Comparison of ENCODE assay signal across 17 cellular contexts in the genomic region with DNA sequence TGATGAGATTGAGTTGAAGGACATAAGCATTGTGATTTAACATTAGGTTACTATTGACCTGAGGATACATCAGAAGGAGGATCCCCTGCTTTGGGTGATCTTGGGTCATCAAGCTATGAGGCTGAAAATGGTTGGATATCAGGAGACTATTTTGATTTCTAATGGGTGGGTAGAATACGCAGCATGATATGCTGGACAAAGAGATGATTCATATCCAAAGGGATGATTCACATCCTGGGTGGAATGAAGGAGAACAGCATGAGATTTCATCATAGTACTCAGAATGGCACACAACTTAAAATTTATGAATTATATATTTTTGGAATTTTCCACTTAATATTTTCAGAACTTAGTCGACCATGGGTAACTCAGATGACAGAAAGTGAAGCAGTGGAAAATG.
DNase-seq lines count a peak whose midpoint lies in the region; ATAC-seq and TF ChIP-seq lines count a peak whose summit lies in the region.
"Had no signal": no experiment of that assay in that cellular context is flagged by ENCODE, and none has a peak within 500 bp of the region (broad histone marks: within the 10 kb centered on the region; RNA-seq: fewer than 3 reads in every experiment).

No MANE protein-coding gene starts in this region.

- H3K27me3 ChIP-seq in heart right ventricle = no peaks in the 10 kb centered on the region

- H3K4me3 ChIP-seq in astrocyte of the spinal cord (ENCODE audit: low read depth, low read length) (no peak overlapping the region), heart right ventricle (no peak overlapping the region)

- no peak overlapping the region for H3K27ac ChIP-seq in heart right ventricle

- TF ChIP-seq CTCF in astrocyte of the spinal cord (IDR thresholded peaks at IDR 0.05; ENCODE audit: low read depth, low read length) = no peak
- no peak for TF ChIP-seq CTCF in heart right ventricle (IDR thresholded peaks at IDR 0.05)
- no peak for TF ChIP-seq CTCF in natural killer cell (IDR thresholded peaks at IDR 0.05)

- H3K36me3 Mint-ChIP-seq in natural killer cell = peaks cover 6% of the 10 kb centered on the region
- H3K36me3 Mint-ChIP-seq: stimulated activated memory B cell treated with anti-CD40 and anti-IgM and Interleukin-4, amounts not matched to agents 10 μg/mL and 1 μg/mL and 100 μg/mL, for 72 hours had no signal

- no peak overlapping the region for H3K27ac Mint-ChIP-seq in natural killer cell
- H3K27ac Mint-ChIP-seq: dendritic cell treated with granulocyte-macrophage colony-stimulating factor and Interleukin-4, amounts not matched to agents 40 ng/mL and 50 ng/mL, for 4 days; IgD-negative memory B cell; stimulated activated memory B cell treated with anti-CD40 and anti-IgM and Interleukin-4, amounts not matched to agents 10 μg/mL and 1 μg/mL and 100 μg/mL, for 72 hours had no signal

- in situ Hi-C loops in ACHN (cut with HindIII; ENCODE audit: low pct_ligation_motif_present, low pct_unique_long_range_greater_than_20kb, low sequenced_read_pairs) = no loop called here
- in situ Hi-C loops in astrocyte of the spinal cord (cut with HindIII; ENCODE audit: low sequenced_read_pairs) = no loop called here

- 71 to 75% methylated on average over 2 of the region's 2 CpGs for WGBS in heart right ventricle, 2 donors

- peaks cover 3 to 6% of the 10 kb centered on the region in 2 donors for H3K9me3 Mint-ChIP-seq in natural killer cell
- H3K9me3 Mint-ChIP-seq: dendritic cell treated with granulocyte-macrophage colony-stimulating factor and Interleukin-4, amounts not matched to agents 40 ng/mL and 50 ng/mL, for 4 days had no signal

- no peaks in the 10 kb centered on the region for H3K27me3 Mint-ChIP-seq in natural killer cell (ENCODE audit: low read depth in 2 of 2)
- H3K27me3 Mint-ChIP-seq: dendritic cell treated with granulocyte-macrophage colony-stimulating factor and Interleukin-4, amounts not matched to agents 40 ng/mL and 50 ng/mL, for 4 days; IgD-negative memory B cell; stimulated activated memory B cell treated with anti-CD40 and anti-IgM and Interleukin-4, amounts not matched to agents 10 μg/mL and 1 μg/mL and 100 μg/mL, for 72 hours had no signal

- intact Hi-C loops in heart right ventricle (cut with DNase I) (no loop called here), natural killer cell (cut with micrococcal nuclease) (no loop called here)

- DNase-seq in ACHN = peak; percentile 50
- peak; percentile 50 for DNase-seq in M059J (ENCODE audit: low read depth)
- peak; percentile 64 for DNase-seq in astrocyte of the spinal cord (ENCODE audit: low read depth, low spot score)
- peak; percentile 57 for DNase-seq in glomerular visceral epithelial cell (ENCODE audit: extremely low spot score)
- no peak for DNase-seq in heart right ventricle
- no peak for DNase-seq in NCI-H748 (lab: John Stamatoyannopoulos, UW; ENCODE audit: unreplicated experiment)
- no peak for DNase-seq in natural killer cell
- DNase-seq in Kasumi-1 (lab: John Stamatoyannopoulos, UW) = no peak
- DNase-seq: activated CD4-positive, alpha-beta T cell treated with anti-CD3 and anti-CD28 coated beads for 48 hours; activated T-cell treated with anti-CD3 and anti-CD28 coated beads, Interleukin-2, amount 50 U/mL, for 1 hour; Caco-2; mesendoderm; NCI-H1092; T-helper 9 cell had no signal

- no peaks in the 10 kb centered on the region for H3K36me3 ChIP-seq in heart right ventricle

- ATAC-seq in heart right ventricle = no peak
- ATAC-seq in natural killer cell = no peak
- ATAC-seq: stimulated activated memory B cell treated with anti-CD40 and anti-IgM and Interleukin-4, amounts not matched to agents 10 μg/mL and 1 μg/mL and 100 μg/mL, for 72 hours had no signal

- H3K4me3 Mint-ChIP-seq in natural killer cell = no peak overlapping the region
- H3K4me3 Mint-ChIP-seq: dendritic cell treated with granulocyte-macrophage colony-stimulating factor and Interleukin-4, amounts not matched to agents 40 ng/mL and 50 ng/mL, for 4 days; IgD-negative memory B cell; stimulated activated memory B cell treated with anti-CD40 and anti-IgM and Interleukin-4, amounts not matched to agents 10 μg/mL and 1 μg/mL and 100 μg/mL, for 72 hours had no signal

- peaks cover 0 to 4% (median 0%) of the 10 kb centered on the region in 11 donors for H3K9me3 ChIP-seq in heart right ventricle
- H3K9me3 ChIP-seq: Caco-2 had no signal

- H3K4me1 ChIP-seq in heart right ventricle = no peaks in the 10 kb centered on the region
- H3K4me1 ChIP-seq: Caco-2 had no signal

- H3K4me1 Mint-ChIP-seq in natural killer cell = peaks cover 0 to 4% of the 10 kb centered on the region in 2 donors
- H3K4me1 Mint-ChIP-seq: IgD-negative memory B cell; stimulated activated memory B cell treated with anti-CD40 and anti-IgM and Interleukin-4, amounts not matched to agents 10 μg/mL and 1 μg/mL and 100 μg/mL, for 72 hours had no signal

Comparison
In these comparisons a context has a peak if more than half of its experiments do, and no peak if none do; other contexts are left out.
1. DNase-seq: peak in ACHN (single experiment), M059J (single experiment), astrocyte of the spinal cord (single experiment) and glomerular visceral epithelial cell (single experiment); none in heart right ventricle (0 of 2), NCI-H748 (single experiment), natural killer cell (single experiment) and Kasumi-1 (0 of 2).